ENCODE assay signal across 1 cellular context in the genomic region with DNA sequence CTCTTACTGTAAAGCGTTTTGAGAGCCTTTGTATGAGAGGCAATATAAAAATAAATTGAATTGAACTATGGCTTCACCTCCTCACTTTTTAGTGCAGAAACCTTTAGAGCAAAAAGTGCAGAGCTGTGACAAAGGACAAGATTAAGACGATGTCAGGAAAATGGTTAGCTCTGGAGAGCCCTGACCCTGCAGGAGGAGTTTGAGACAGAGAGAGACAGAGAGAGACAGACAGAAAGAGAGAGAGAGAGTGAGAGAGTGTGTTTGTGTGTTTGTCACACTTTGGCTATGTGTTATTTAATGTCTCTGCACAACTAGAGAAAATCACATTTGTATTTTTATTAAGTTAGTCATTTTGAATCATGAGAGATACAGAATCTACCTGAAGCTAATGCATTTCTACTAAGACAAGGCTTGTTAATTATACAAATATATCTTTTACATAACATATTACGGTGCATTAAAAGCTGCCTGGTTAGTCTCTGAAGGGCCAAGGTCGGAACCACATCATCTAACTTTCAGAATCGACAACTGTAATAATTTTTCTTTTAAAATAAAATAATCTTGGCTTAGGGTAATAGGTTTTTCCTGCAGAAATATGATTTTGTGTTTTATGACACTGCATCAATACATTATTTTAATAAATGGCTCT.
TF ChIP-seq lines count a peak whose summit lies in the region.

No MANE protein-coding gene starts in this region.

TF ChIP-seq in SK-N-SH, 30 proteins besides CTCF, POLR2A, EP300 and RAD21 (continued from another document):
- TF ChIP-seq, protein P1, sequence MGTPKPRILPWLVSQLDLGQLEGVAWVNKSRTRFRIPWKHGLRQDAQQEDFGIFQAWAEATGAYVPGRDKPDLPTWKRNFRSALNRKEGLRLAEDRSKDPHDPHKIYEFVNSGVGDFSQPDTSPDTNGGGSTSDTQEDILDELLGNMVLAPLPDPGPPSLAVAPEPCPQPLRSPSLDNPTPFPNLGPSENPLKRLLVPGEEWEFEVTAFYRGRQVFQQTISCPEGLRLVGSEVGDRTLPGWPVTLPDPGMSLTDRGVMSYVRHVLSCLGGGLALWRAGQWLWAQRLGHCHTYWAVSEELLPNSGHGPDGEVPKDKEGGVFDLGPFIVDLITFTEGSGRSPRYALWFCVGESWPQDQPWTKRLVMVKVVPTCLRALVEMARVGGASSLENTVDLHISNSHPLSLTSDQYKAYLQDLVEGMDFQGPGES (IDR thresholded peaks at IDR 0.05; ENCODE audit: low read depth, low read length): no peak
- TF ChIP-seq TCF12 (IDR thresholded peaks at IDR 0.05): no peak
- TF ChIP-seq ELF1 (IDR thresholded peaks at IDR 0.05): no peak
- TF ChIP-seq TAF1 (IDR thresholded peaks at IDR 0.05; ENCODE audit: borderline replicate concordance, low read depth, low read length): no peak
- TF ChIP-seq TEAD4 (IDR thresholded peaks at IDR 0.05; ENCODE audit: borderline replicate concordance, insufficient read depth): no peak
- no peak for TF ChIP-seq SIN3A (IDR thresholded peaks at IDR 0.05; ENCODE audit: borderline replicate concordance, low read depth, low read length)
- no peak for TF ChIP-seq MEF2A (IDR thresholded peaks at IDR 0.05; ENCODE audit: borderline replicate concordance, low read depth)
- no peak for TF ChIP-seq GATA2 (CRISPR knock-in tag; IDR thresholded peaks at IDR 0.05)
